In genomic region chr16:88432174-88432573, GRCh38 we compare ENCODE assay signal across 21 cellular contexts.
"Had no signal": no experiment of that assay in that cellular context is flagged by ENCODE, and none has a peak within 500 bp of the region (broad histone marks: within the 10 kb centered on the region; RNA-seq: fewer than 3 reads in every experiment).

No MANE protein-coding gene starts in this region.

- H3K9me3 Mint-ChIP-seq: activated naive CD4-positive, alpha-beta T cell treated with anti-CD3 and anti-CD28 coated beads, Interleukin-2, amount 50 U/mL, for 24 hours; nephron; T-helper 1 cell treated with Interleukin-12 subunit alpha and Interleukin-12 subunit beta and Interleukin-4 antibody, amounts not matched to agents 30 μg/mL and 1 μg/mL, for 36 hours; WTC11 had no signal

- H3K36me3 ChIP-seq: esophagus squamous epithelium, lower lobe of right lung, spleen, suprapubic skin, upper lobe of left lung had no signal

- H3K4me1 Mint-ChIP-seq: activated naive CD4-positive, alpha-beta T cell treated with anti-CD3 and anti-CD28 coated beads, Interleukin-2, amount 50 U/mL, for 24 hours; nephron; WTC11 had no signal

- H3K9me2 ChIP-seq: SK-N-SH had no signal

- H3K27ac Mint-ChIP-seq: activated CD8-positive, alpha-beta memory T cell treated with anti-CD3 and anti-CD28 coated beads, Interleukin-2, amount 10 ng/mL, durations not matched to agents 7 days and 5 days; activated naive CD4-positive, alpha-beta T cell treated with anti-CD3 and anti-CD28 coated beads, Interleukin-2, amount 50 U/mL, for 24 hours; nephron; T-helper 1 cell treated with Interleukin-12 subunit alpha and Interleukin-12 subunit beta and Interleukin-4 antibody, amounts not matched to agents 30 μg/mL and 1 μg/mL, for 36 hours; WTC11 had no signal

- H3K36me3 Mint-ChIP-seq: activated CD8-positive, alpha-beta memory T cell treated with anti-CD3 and anti-CD28 coated beads, Interleukin-2, amount 10 ng/mL, durations not matched to agents 7 days and 5 days; activated naive CD4-positive, alpha-beta T cell treated with anti-CD3 and anti-CD28 coated beads, Interleukin-2, amount 50 U/mL, for 24 hours; WTC11 had no signal

- H3K27me3 Mint-ChIP-seq: activated naive CD4-positive, alpha-beta T cell treated with anti-CD3 and anti-CD28 coated beads, Interleukin-2, amount 50 U/mL, for 24 hours had no signal

- H3K4me2 ChIP-seq: SK-N-SH had no signal

- ATAC-seq: activated CD8-positive, alpha-beta memory T cell treated with anti-CD3 and anti-CD28 coated beads, Interleukin-2, amount 10 ng/mL, durations not matched to agents 7 days and 5 days; left cardiac atrium; lower lobe of right lung; sciatic nerve; stimulated activated naive CD8-positive, alpha-beta T cell treated with anti-CD3 and anti-CD28 coated beads, Interleukin-15, Interleukin-2, amounts not matched to agents 100 U/mL and 50 U/mL, for 24 hours; WTC11 had no signal

- H3K27ac ChIP-seq: esophagus squamous epithelium, lower lobe of right lung, spleen, suprapubic skin, upper lobe of left lung had no signal

- H3K9ac ChIP-seq: SK-N-SH had no signal

- H3K9me3 ChIP-seq: esophagus squamous epithelium, lower lobe of right lung, SK-N-SH, spleen, suprapubic skin, upper lobe of left lung had no signal

- H3K4me3 Mint-ChIP-seq: activated CD8-positive, alpha-beta memory T cell treated with anti-CD3 and anti-CD28 coated beads, Interleukin-2, amount 10 ng/mL, durations not matched to agents 7 days and 5 days; nephron; WTC11 had no signal

- DNase-seq: activated CD4-positive, alpha-beta T cell treated with anti-CD3 and anti-CD28 coated beads, Interleukin-2, amount 50 U/mL, for 1 hour; activated CD8-positive, alpha-beta memory T cell treated with anti-CD3 and anti-CD28 coated beads, Interleukin-2, amount 10 ng/mL, durations not matched to agents 7 days and 5 days; anterior cingulate cortex; dorsolateral prefrontal cortex; esophagus squamous epithelium; foreskin fibroblast; glutamatergic neuron; left cardiac atrium; lower lobe of right lung; midbrain; SK-N-SH; spleen; stimulated activated CD4-positive, alpha-beta T cell treated with anti-CD3 and anti-CD28 coated beads, Interleukin-1b, Interleukin-23, amount 100 ng/mL, for 48 hours; stimulated activated naive CD8-positive, alpha-beta T cell treated with anti-CD3 and anti-CD28 coated beads, Interleukin-15, Interleukin-2, amounts not matched to agents 100 U/mL and 50 U/mL, for 24 hours had no signal

- H3K4me3 ChIP-seq: esophagus squamous epithelium, lower lobe of right lung, suprapubic skin, upper lobe of left lung had no signal
